In genomic region chr9:130286781-130287428, GRCh38 we compare ENCODE assay signal across 25 cellular contexts. TPM values are rescaled to one million over a fixed set of nuclear protein-coding genes. Genes with fewer than 3 reads are reported as not detected.
DNase-seq lines count a peak whose midpoint lies in the region; ATAC-seq, FAIRE-seq and TF ChIP-seq lines count a peak whose summit lies in the region.
"Had no signal": no experiment of that assay in that cellular context is flagged by ENCODE, and none has a peak within 500 bp of the region (broad histone marks: within the 10 kb centered on the region; RNA-seq: fewer than 3 reads in every experiment).

No MANE protein-coding gene starts in this region.

- H3K9me3 ChIP-seq in H1 (ENCODE audit: insufficient read depth in 2 of 2, low read depth in 1 of 2, low read length in 1 of 2) = no peaks in the 10 kb centered on the region
- H3K9me3 ChIP-seq in heart right ventricle = no peaks in the 10 kb centered on the region
- no peaks in the 10 kb centered on the region for H3K9me3 ChIP-seq in muscle layer of colon (ENCODE audit: low read length)
- no peaks in the 10 kb centered on the region for H3K9me3 ChIP-seq in transverse colon
- H3K9me3 ChIP-seq: BLaER1, HAP-1, tibial artery had no signal

- no peak overlapping the region for H4K91ac ChIP-seq in H1 (replicated peaks; ENCODE audit: insufficient read length, low read length)

- H3K27ac ChIP-seq in H1 (ENCODE audit: low read depth, low read length) (no peak overlapping the region), heart right ventricle (peak overlapping the region in 8 of 10 donors; percentile 50 to 87 (median 76)), muscle layer of colon (ENCODE audit: low read depth, low read length) (peak overlapping the region; percentile 59), transverse colon (peak overlapping the region; percentile 44 to 89 (median 70))
- H3K27ac ChIP-seq: BLaER1, dorsolateral prefrontal cortex, tibial artery had no signal

- no peaks in the 10 kb centered on the region for H3K23me2 ChIP-seq in H1 (ENCODE audit: low read depth, low read length)

- TF ChIP-seq CTCF in H1 (IDR thresholded peaks at IDR 0.05; ENCODE audit: control extremely low read depth in 1 of 3, insufficient read depth in 1 of 3, low read depth in 1 of 3, low read length in 3 of 3) (no peak), heart right ventricle (IDR thresholded peaks at IDR 0.05) (no peak), transverse colon (IDR thresholded peaks at IDR 0.05) (no peak)

- FAIRE-seq in H1 (lab: Jason Lieb, UNC) = no peak
- FAIRE-seq: GM12891, RCC 7860 had no signal

- H4K20me1 ChIP-seq in H1 (replicated peaks in 1 of 2; ENCODE audit: control insufficient read depth in 1 of 2, insufficient read depth in 2 of 2, low read length in 2 of 2) = no peaks in the 10 kb centered on the region
- H4K20me1 ChIP-seq: BLaER1 had no signal

- H3K79me1 ChIP-seq in H1 (ENCODE audit: low read depth, low read length) = no peaks in the 10 kb centered on the region

- no peak overlapping the region for H3K56ac ChIP-seq in H1 (replicated peaks; ENCODE audit: insufficient read length, low read depth, low read length)

- peaks cover 0 to 15% (median 8%) of the 10 kb centered on the region in 4 experiments; a peak in 5 of 7 replicates for H3K4me1 ChIP-seq in H1 (replicated peaks in 1 of 4; ENCODE audit: control insufficient read depth in 3 of 4, insufficient read depth in 4 of 4, low read length in 3 of 4)
- peaks cover 5 to 76% (median 24%) of the 10 kb centered on the region in 9 donors for H3K4me1 ChIP-seq in heart right ventricle
- H3K4me1 ChIP-seq in muscle layer of colon (ENCODE audit: insufficient read depth, low read length) = peaks cover 67% of the 10 kb centered on the region
- peaks cover 8 to 38% (median 15%) of the 10 kb centered on the region in 4 donors for H3K4me1 ChIP-seq in transverse colon
- H3K4me1 ChIP-seq: BLaER1, HAP-1 had no signal

- no peak overlapping the region for H2BK5ac ChIP-seq in H1 (ENCODE audit: low read depth, low read length)

- no peak overlapping the region for H3K18ac ChIP-seq in H1 (ENCODE audit: extremely low read depth, low read length)

- no peak for TF ChIP-seq POLR2A in H1 (IDR thresholded peaks at IDR 0.05; ENCODE audit: control extremely low read depth in 1 of 2, low read depth in 2 of 2, low read length in 2 of 2)
- TF ChIP-seq POLR2A in transverse colon (IDR thresholded peaks at IDR 0.05) = no peak

- CTCF ChIA-PET in H1 (lab: Charles Lee; ENCODE audit: partially characterized antibody) = interaction anchor here (0.6 to 3.6 kb wide), 7 partner anchors 15 to 432 kb away, joined by 3 to 14 read pairs (median 4); no protein-coding TSS in a partner anchor

- H3K27me3 ChIP-seq in H1 (replicated peaks in 1 of 4; ENCODE audit: control insufficient read depth in 3 of 4, extremely low read depth in 1 of 4, insufficient read depth in 3 of 4, low read length in 3 of 4) (no peaks in the 10 kb centered on the region), heart right ventricle (peaks cover 0 to 38% (median 18%) of the 10 kb centered on the region in 7 donors), muscle layer of colon (ENCODE audit: control insufficient read depth in 1 of 2, insufficient read depth in 2 of 2, low read length in 2 of 2) (no peaks in the 10 kb centered on the region), transverse colon (peaks cover 23% of the 10 kb centered on the region)
- H3K27me3 ChIP-seq: BLaER1 had no signal

- no peaks in the 10 kb centered on the region for H3K79me2 ChIP-seq in H1 (ENCODE audit: control insufficient read depth in 1 of 2, insufficient read depth in 2 of 2, low read length in 2 of 2)

- DNase-seq in H1 (ENCODE audit: low read depth in 1 of 2, low spot score in 2 of 2) (no peak), heart right ventricle (peak in 1 of 2 donors; percentile 71), transverse colon (no peak), cerebellar nuclear complex (lab: John Stamatoyannopoulos, UW) (no peak)
- DNase-seq in stimulated activated naive CD4-positive, alpha-beta T cell (lab: John Stamatoyannopoulos, UW) = no peak
- DNase-seq: activated CD4-positive, alpha-beta T cell treated with anti-CD3 and anti-CD28 coated beads for 36 hours; activated CD8-positive, alpha-beta memory T cell treated with anti-CD3 and anti-CD28 coated beads, Interleukin-2, amount 50 U/mL, for 48 hours; activated CD8-positive, alpha-beta T cell treated with anti-CD3 and anti-CD28 coated beads for 36 hours; activated naive CD4-positive, alpha-beta T cell treated with Interleukin-2 at 50 U/mL for 16 hours; central memory CD4-positive, alpha-beta T cell; midbrain; naive thymus-derived CD4-positive, alpha-beta T cell; NCI-H446 treated with DMSO at 0.1 percent for 48 hours; nucleus accumbens; stimulated activated CD4-positive, alpha-beta T cell treated with anti-CD3 and anti-CD28 coated beads, Interleukin-2, amount 100 ng/mL, for 24 hours; tibial artery had no signal

- H3K4ac ChIP-seq in H1 (replicated peaks; ENCODE audit: insufficient read length, low read depth, low read length) = no peak overlapping the region

- H3K4me3 ChIP-seq in H1 (ENCODE audit: extremely low read depth in 1 of 4, insufficient read depth in 2 of 4, low read depth in 3 of 4, low read length in 4 of 4) (no peak overlapping the region), heart right ventricle (peak overlapping the region in 1 of 10 donors; percentile 17), muscle layer of colon (ENCODE audit: low read depth in 1 of 2, low read length in 2 of 2) (no peak overlapping the region), transverse colon (no peak overlapping the region)
- H3K4me3 ChIP-seq: BLaER1, dorsolateral prefrontal cortex, HAP-1, tibial artery had no signal

- POLR2A ChIA-PET in H1 (lab: Charles Lee; ENCODE audit: partially characterized antibody) = interaction anchor here (2.1 kb wide), 1 partner anchor 11 kb away, joined by 5 read pairs; no protein-coding TSS in a partner anchor

- H3K4me2 ChIP-seq in H1 (ENCODE audit: insufficient read depth in 1 of 2, low read depth in 2 of 2, low read length in 2 of 2) = no peak overlapping the region
- H3K4me2 ChIP-seq: BLaER1 had no signal

- H2AFZ ChIP-seq in H1 (ENCODE audit: low read length) = no peak overlapping the region

- H3K36me3 ChIP-seq in H1 (ENCODE audit: control insufficient read depth in 2 of 4, insufficient read depth in 4 of 4, low read length in 3 of 4) = 0 out of 8 replicates have a peak, but pooled peaks cover 0 to 3% (median 0%) of the 10 kb centered on the region in 4 experiments
- H3K36me3 ChIP-seq in heart right ventricle = no peaks in the 10 kb centered on the region
- H3K36me3 ChIP-seq in muscle layer of colon (ENCODE audit: insufficient read depth, low read length) = peaks cover 15% of the 10 kb centered on the region
- no peaks in the 10 kb centered on the region for H3K36me3 ChIP-seq in transverse colon
- H3K36me3 ChIP-seq: BLaER1, HAP-1, tibial artery had no signal

- peak overlapping the region; percentile 2; the same call in 1 of the 2 replicates for H4K8ac ChIP-seq in H1 (ENCODE audit: extremely low read depth, insufficient read depth, low read length)

- H4K5ac ChIP-seq in H1 (ENCODE audit: insufficient read length, low read depth, low read length) = no peak overlapping the region

- in situ Hi-C loops in transverse colon (cut with MboI; ENCODE audit: low pct_ligation_motif_present in 1 of 4, low pct_unique_long_range_greater_than_20kb in 1 of 4, low sequenced_read_pairs in 3 of 4) = no loop called here

- H3K9ac ChIP-seq in H1 (replicated peaks in 1 of 4; ENCODE audit: extremely low read depth in 1 of 4, low read depth in 3 of 4, low read length in 3 of 4) (no peak overlapping the region), muscle layer of colon (ENCODE audit: low read length) (no peak overlapping the region)
- H3K9ac ChIP-seq: BLaER1 had no signal

- TF ChIP-seq RAD21 in H1 (IDR thresholded peaks at IDR 0.05 in 1 of 2, conservative IDR thresholded peaks at IDR 0.05 in 1 of 2; ENCODE audit: low read depth in 2 of 2, low read length in 2 of 2) = no peak

- no peak overlapping the region for H3K23ac ChIP-seq in H1 (ENCODE audit: insufficient read length)

- TF ChIP-seq EP300 in H1 (IDR thresholded peaks at IDR 0.05; ENCODE audit: borderline replicate concordance in 1 of 2, low read depth in 2 of 2, low read length in 2 of 2) = no peak
- peak; percentile 61 for TF ChIP-seq EP300 in transverse colon (IDR thresholded peaks at IDR 0.05; ENCODE audit: low read depth)

- H2BK120ac ChIP-seq in H1 (replicated peaks; ENCODE audit: low read depth, low read length) = no peak overlapping the region

- no peak overlapping the region for H2BK12ac ChIP-seq in H1 (ENCODE audit: low read depth, low read length)

- intact Hi-C loops in heart right ventricle (cut with DNase I) (no loop called here), transverse colon (cut with DNase I; ENCODE audit: low total_unique reads) (no loop called here)

- H2BK20ac ChIP-seq in H1 (ENCODE audit: low read length) = no peak overlapping the region

- ATAC-seq in heart right ventricle = peak; percentile 49 to 86 (median 70)
- ATAC-seq in HG03280 (IDR thresholded peaks at IDR 0.05; ENCODE audit: unreplicated experiment) = no peak
- ATAC-seq: activated CD4-positive, alpha-beta T cell treated with anti-CD3 and anti-CD28 coated beads for 36 hours; activated CD8-positive, alpha-beta T cell treated with anti-CD3 and anti-CD28 coated beads for 36 hours; naive thymus-derived CD4-positive, alpha-beta T cell had no signal

- no peak overlapping the region for H2AK5ac ChIP-seq in H1 (ENCODE audit: low read depth, low read length)

- WGBS in H1 (ENCODE audit: extremely low coverage in 1 of 2, insufficient coverage in 1 of 2, insufficient read length in 1 of 2, insufficient replicate concordance in 2 of 2, low coverage in 1 of 2, low lambda C conversion rate in 2 of 2, missing lambda C conversion rate in 1 of 2), 2 experiments = 93% methylated on average over 20 of the region's 20 CpGs; no CpG with 5 or more reads in 1 of the 2 experiments
- WGBS in heart right ventricle, 2 donors = 50 to 55% methylated on average over 20 of the region's 20 CpGs
- WGBS in transverse colon (ENCODE audit: low coverage in 1 of 2), 2 donors = 80 to 82% methylated on average over 1 to 20 of the region's 20 CpGs

- H2BK15ac ChIP-seq in H1 (ENCODE audit: low read length) = no peak overlapping the region

- H3K14ac ChIP-seq in H1 (ENCODE audit: insufficient read length) = no peak overlapping the region

RNA-seq across cellular contexts. Expression of gene HMCN2, which starts 21.3 kb away (rescaled TPM):
- total RNA-seq in H1 (2021; fragmentation: NEBNext Ultra II Directional; extraction: Animal tissue kit (Norgen Biotek cat#: 25700)) = 7.9 and 9.1 TPM in 2 replicates
- polyA plus RNA-seq in H1 (2011; rRNA removed) = 5.0 and 8.3 TPM in 2 replicates
- polyA plus RNA-seq in H1 (2011; cell fraction: cytosol; rRNA removed) = 6.4 TPM
- polyA plus RNA-seq in H1 (2011; cell fraction: nucleus; rRNA removed) = 60.8 TPM
- 3.3 to 10.7 TPM (median 7.7 TPM) in 4 replicates for polyA plus RNA-seq in H1 (2012, experiment 1 of 2)
- polyA plus RNA-seq in H1 (2012, experiment 2 of 2) = 2.3 TPM
- polyA plus RNA-seq in H1 (2013, experiment 1 of 2) = 3.8 TPM
- polyA plus RNA-seq in H1 (2013, experiment 2 of 2) = 2.5 TPM
- polyA minus RNA-seq in H1 (2011; rRNA and poly(A)+ RNA removed) = 4.6 and 7.6 TPM in 2 replicates
- 9.8 TPM for polyA minus RNA-seq in H1 (2011; cell fraction: cytosol; rRNA and poly(A)+ RNA removed)
- 25.3 TPM for polyA minus RNA-seq in H1 (2011; cell fraction: nucleus; rRNA and poly(A)+ RNA removed)
- total RNA-seq in heart right ventricle = 1 to 10 TPM; 2.6 to 6.1 (median 4.9) TPM
- polyA plus RNA-seq in heart right ventricle = 10 to 100 TPM in 1 of 2 donors, 1 to 10 TPM in 1; 6.2 to 10.2 TPM
- 10 to 100 TPM in 3 of 4 donors, 1 to 10 TPM in 1; 7.8 to 40.0 (median 15.2) TPM for total RNA-seq in transverse colon
- total RNA-seq: activated CD8-positive, alpha-beta T cell treated with anti-CD3 and anti-CD28 coated beads for 36 hours; activated T-helper 1 cell treated with anti-CD3 and anti-CD28 coated beads, Interleukin-12 subunit alpha, Interleukin-12 subunit beta, Interleukin-2, Interleukin-4 antibody, amounts not matched to agents 30 ng/mL and 10 ng/mL and 1 ng/mL, durations not matched to agents 14 hours and 24 hours and 36 hours; naive thymus-derived CD4-positive, alpha-beta T cell; renal cortical epithelial cell had no signal
- polyA plus RNA-seq: naive thymus-derived CD4-positive, alpha-beta T cell had no signal
